In genomic region chr5:159928122-159928960, GRCh38 we compare ENCODE assay signal across 9 cellular contexts. TPM values are rescaled to one million over a fixed set of nuclear protein-coding genes. Genes with fewer than 3 reads are reported as not detected.
A peak's percentile ranks its signal among the peaks of the same experiment; 100 is the strongest.
DNase-seq lines count a peak whose midpoint lies in the region; ATAC-seq, FAIRE-seq and TF ChIP-seq lines count a peak whose summit lies in the region.
"Had no signal": no experiment of that assay in that cellular context is flagged by ENCODE, and none has a peak within 500 bp of the region (broad histone marks: within the 10 kb centered on the region; RNA-seq: fewer than 3 reads in every experiment).

No MANE protein-coding gene starts in this region.

- FAIRE-seq in keratinocyte (lab: Jason Lieb, UNC), result peak; percentile 100

- no peaks in the 10 kb centered on the region for H3K79me2 ChIP-seq in keratinocyte (ENCODE audit: control insufficient read depth, insufficient read depth, low read length)

- H3K27ac ChIP-seq in keratinocyte (ENCODE audit: control insufficient read depth, insufficient read depth, low read length), result peak overlapping the region; percentile 87

- H3K27me3 ChIP-seq in keratinocyte (ENCODE audit: control insufficient read depth, extremely low read depth, insufficient read depth, low read length), result no peaks in the 10 kb centered on the region

- H3K4me1 ChIP-seq in keratinocyte (ENCODE audit: control insufficient read depth, extremely low read depth, insufficient read depth, low read length), result peaks cover 16% of the 10 kb centered on the region

- DNase-seq in 8988T, result peak; percentile 49
- peak; percentile 76 for DNase-seq in HS-5 (ENCODE audit: low read depth)
- DNase-seq in astrocyte of the spinal cord (ENCODE audit: low read depth, low spot score), result peak; percentile 83
- DNase-seq in keratinocyte (ENCODE audit: low read depth, low spot score), result peak; percentile 72
- no peak for DNase-seq in MV-4-11 (lab: John Stamatoyannopoulos, UW)
- DNase-seq in NCI-H1092 (lab: John Stamatoyannopoulos, UW), result no peak
- DNase-seq in GM13977 (ENCODE audit: low spot score), result no peak
- DNase-seq: NCI-H774 had no signal

- no peak for ATAC-seq in GM21528 (IDR thresholded peaks at IDR 0.05; ENCODE audit: low FRiP score, unreplicated experiment)

- dilution Hi-C loops in keratinocyte (cut with MboI; ENCODE audit: extremely low pct_ligation_motif_present, low sequenced_read_pairs), result no loop called here

- TF ChIP-seq CTCF in astrocyte of the spinal cord (IDR thresholded peaks at IDR 0.05; ENCODE audit: low read depth, low read length) (no peak), keratinocyte (optimal IDR thresholded peaks at IDR 0.05 in 1 of 3, IDR thresholded peaks at IDR 0.05 in 1 of 3, conservative IDR thresholded peaks at IDR 0.05 in 1 of 3; ENCODE audit: extremely low read depth in 1 of 3, insufficient read depth in 2 of 3, low read length in 3 of 3) (no peak), GM13977 (IDR thresholded peaks at IDR 0.05; ENCODE audit: extremely low read depth, insufficient read depth, missing control alignments) (no peak)

- H3K36me3 ChIP-seq in keratinocyte (ENCODE audit: control insufficient read depth in 2 of 2, extremely low read depth in 1 of 2, insufficient read depth in 2 of 2, low read length in 2 of 2), result no peaks in the 10 kb centered on the region

- peak overlapping the region; percentile 83 for H3K4me2 ChIP-seq in keratinocyte (ENCODE audit: control insufficient read depth, extremely low read depth, insufficient read depth, low read depth, low read length)

- H3K9me1 ChIP-seq in keratinocyte (ENCODE audit: control insufficient read depth, extremely low read depth, insufficient read depth, low read length), result no peaks in the 10 kb centered on the region

- H3K4me3 ChIP-seq in astrocyte of the spinal cord (ENCODE audit: low read depth, low read length) (no peak overlapping the region), keratinocyte (ENCODE audit: control insufficient read depth in 2 of 3, extremely low read depth in 1 of 3, insufficient read depth in 2 of 3, low read depth in 1 of 3, low read length in 3 of 3) (peak overlapping the region in 2 of 3 experiments; percentile 44 to 53)

- H3K9me3 ChIP-seq in keratinocyte (ENCODE audit: control insufficient read depth, low read depth, low read length), result no peaks in the 10 kb centered on the region

- peak overlapping the region; percentile 56 for H3K9ac ChIP-seq in keratinocyte (ENCODE audit: control insufficient read depth, extremely low read depth, insufficient read depth, low read length)

- peak overlapping the region; percentile 65 for H2AFZ ChIP-seq in keratinocyte (ENCODE audit: control insufficient read depth, low read length)

- H4K20me1 ChIP-seq in keratinocyte (ENCODE audit: control insufficient read depth, extremely low read depth, insufficient read depth, low read length), result no peaks in the 10 kb centered on the region

- in situ Hi-C loops in astrocyte of the spinal cord (cut with HindIII; ENCODE audit: low sequenced_read_pairs), result no loop called here
- in situ Hi-C loops in GM13977 (cut with MboI; ENCODE audit: low pct_unique_long_range_greater_than_20kb, low sequenced_read_pairs, unreplicated experiment), result no loop called here

RNA-seq across cellular contexts. Expression of gene ADRA1B, which starts 12.1 kb away (rescaled TPM):
- polyA plus RNA-seq in keratinocyte, result 0.18 to 0.77 TPM (median 0.23 TPM) in 3 replicates
- not detected for polyA plus RNA-seq in keratinocyte (2011; ENCODE audit: low read depth)
- polyA plus RNA-seq in keratinocyte (2011; cell fraction: cytosol; rRNA removed), result 0.16 and 0.21 TPM in 2 replicates
- polyA plus RNA-seq in keratinocyte (2011; cell fraction: nucleus; rRNA removed), result 0.35 and 0.36 TPM in 2 replicates
- 0.95 TPM in 1 of 2 replicates, not detected in the other for polyA plus RNA-seq in keratinocyte (2012; ENCODE audit: low replicate concordance)
- 0.30 to 2.1 TPM (median 0.42 TPM) in 3 replicates for polyA minus RNA-seq in keratinocyte
- not detected for polyA minus RNA-seq in keratinocyte (2011; cell fraction: cytosol; rRNA and poly(A)+ RNA removed)
- polyA minus RNA-seq in keratinocyte (2011; cell fraction: nucleus; rRNA and poly(A)+ RNA removed), result 0.31 and 0.42 TPM in 2 replicates

Comparison
In these comparisons a context has a peak if more than half of its experiments do, and no peak if none do; other contexts are left out.
1. DNase-seq: peak in 8988T (single experiment), HS-5 (single experiment), astrocyte of the spinal cord (single experiment) and keratinocyte (single experiment); none in MV-4-11 (single experiment), NCI-H1092 (single experiment) and GM13977 (single experiment).